Comparison of ENCODE assay signal across 11 cellular contexts in genomic region chr19:27776020-27776419, GRCh38.
DNase-seq lines count a peak whose midpoint lies in the region; ATAC-seq, FAIRE-seq and TF ChIP-seq lines count a peak whose summit lies in the region.
"Had no signal": no experiment of that assay in that cellular context is flagged by ENCODE, and none has a peak within 500 bp of the region (broad histone marks: within the 10 kb centered on the region; RNA-seq: fewer than 3 reads in every experiment).

No MANE protein-coding gene starts in this region.

- 0 out of 6 replicates have a peak, but pooled peaks of 2 of the 3 experiments have one; percentile 6 to 34 for TF ChIP-seq CTCF in K562 (IDR thresholded peaks at IDR 0.05 in 2 of 3, conservative IDR thresholded peaks at IDR 0.05 in 1 of 3; ENCODE audit: insufficient read depth in 2 of 3, low read depth in 1 of 3, low read length in 3 of 3)
- peak; percentile 29 for TF ChIP-seq CTCF in psoas muscle (IDR thresholded peaks at IDR 0.05)

- no peak for FAIRE-seq in K562 (lab: Jason Lieb, UNC)

- intact Hi-C loops in K562 (cut with micrococcal nuclease) (no loop called here), psoas muscle (cut with DNase I) (no loop called here), left colon (cut with DNase I, micrococcal nuclease) (no loop called here)

- peaks cover 3% of the 10 kb centered on the region; the same call in 1 of the 2 replicates for H3K9me3 ChIP-seq in K562 (replicated peaks; ENCODE audit: control insufficient read depth, insufficient read depth, low read depth, low read length)
- H3K9me3 ChIP-seq in psoas muscle, result no peaks in the 10 kb centered on the region

- no peaks in the 10 kb centered on the region for H3K9me1 ChIP-seq in K562 (ENCODE audit: control insufficient read depth, insufficient read depth, low read length)

- no peak overlapping the region for H3K4me3 ChIP-seq in K562
- H3K4me3 ChIP-seq in psoas muscle, result no peak overlapping the region

- in situ Hi-C loops in K562 (cut with MboI) (no loop called here), G401 (cut with HindIII; ENCODE audit: low sequenced_read_pairs) (no loop called here)

- H4K20me1 ChIP-seq in K562 (replicated peaks; ENCODE audit: control insufficient read depth, insufficient read depth, low read length), result no peaks in the 10 kb centered on the region

- peak; percentile 24 for DNase-seq in activated CD4-positive, alpha-beta T cell treated with anti-CD3 and anti-CD28 coated beads for 48 hours
- DNase-seq in activated CD4-positive, alpha-beta T cell treated with anti-CD3 and anti-CD28 coated beads, Interleukin-2, amount 50 U/mL, for 4 hours, result no peak
- DNase-seq in M059J (ENCODE audit: low read depth) (peak; percentile 27), K562 (ENCODE audit: extremely low read depth in 1 of 4, low spot score in 3 of 4) (peak in 3 of 4 experiments; percentile 16 to 50 (median 44)), psoas muscle (no peak), G401 (ENCODE audit: low spot score) (no peak), left colon (no peak), NCI-H2107 (lab: John Stamatoyannopoulos, UW) (no peak)
- DNase-seq: effector memory CD8-positive, alpha-beta T cell; NCI-H1105; nephron progenitor cell had no signal

- TF ChIP-seq EP300 in K562 (IDR thresholded peaks at IDR 0.05; ENCODE audit: low read length), result no peak

- no peak overlapping the region for H2AFZ ChIP-seq in K562 (ENCODE audit: low read depth, low read length)

- ATAC-seq in K562 (peak; percentile 51; the same call in 2 of the 3 replicates), psoas muscle (peak in 2 of 4 donors; percentile 78 to 81), left colon (no peak)
- ATAC-seq: effector memory CD8-positive, alpha-beta T cell had no signal

- CTCF ChIA-PET in K562 (lab: Yijun Ruan, JAX; ENCODE audit: low intra/inter-chr PET ratio), result no interaction called here

- no peak overlapping the region for H3K9ac ChIP-seq in K562 (ENCODE audit: insufficient read depth in 1 of 2, low read depth in 2 of 2, low read length in 2 of 2)

- H3K4me1 ChIP-seq in K562 (replicated peaks in 1 of 2; ENCODE audit: control insufficient read depth in 2 of 2, insufficient read depth in 2 of 2, low read length in 2 of 2), result no peaks in the 10 kb centered on the region
- H3K4me1 ChIP-seq in psoas muscle, result no peaks in the 10 kb centered on the region

- WGBS in K562 (ENCODE audit: insufficient coverage, low coverage, missing lambda C conversion rate), result 83% methylated on average over 8 of the region's 8 CpGs
- WGBS in psoas muscle, 3 donors, result 91 to 94% (median 93%) methylated on average over 8 of the region's 8 CpGs

- H3K79me2 ChIP-seq in K562 (ENCODE audit: control insufficient read depth, insufficient read depth, low read length), result no peaks in the 10 kb centered on the region

- no peak for TF ChIP-seq RAD21 in K562 (CRISPR knock-in tag; conservative IDR thresholded peaks at IDR 0.05 in 1 of 2, IDR thresholded peaks at IDR 0.05 in 1 of 2)

- H3K27me3 ChIP-seq in K562 (ENCODE audit: control insufficient read depth in 2 of 2, insufficient read depth in 2 of 2, low read length in 2 of 2), result no peaks in the 10 kb centered on the region
- H3K27me3 ChIP-seq in psoas muscle (ENCODE audit: insufficient read depth in 3 of 3, low read length in 2 of 3), result no peaks in the 10 kb centered on the region

- peaks cover 19% of the 10 kb centered on the region; the same call in 1 of the 3 replicates for H3K36me3 ChIP-seq in K562 (ENCODE audit: control insufficient read depth, insufficient read depth, low read length)
- peaks cover 0 to 30% of the 10 kb centered on the region in 2 donors for H3K36me3 ChIP-seq in psoas muscle (ENCODE audit: insufficient read depth in 1 of 2, low read depth in 1 of 2)

- BruUV-seq in K562 (replicated peaks; lab: Mats Ljungman, UMichigan), result no TSS peak

- no peak for TF ChIP-seq POLR2A in K562 (conservative IDR thresholded peaks at IDR 0.05)

- POLR2A ChIA-PET in K562 (lab: Yijun Ruan, JAX), result no interaction called here

- H3K4me2 ChIP-seq in K562 (ENCODE audit: insufficient read depth, low read length), result no peak overlapping the region

- H3K27ac ChIP-seq in K562 (ENCODE audit: extremely low read depth, low read depth, low read length), result no peak overlapping the region
- no peak overlapping the region for H3K27ac ChIP-seq in psoas muscle

TF ChIP-seq in K562, 482 proteins besides CTCF, POLR2A, EP300 and RAD21:
- TF ChIP-seq MCM5 (IDR thresholded peaks at IDR 0.05; ENCODE audit: low read depth) (no peak), GTF2F1 (IDR thresholded peaks at IDR 0.05; ENCODE audit: low read depth, low read length) (no peak), ZNF57 (CRISPR knock-in tag; IDR thresholded peaks at IDR 0.05) (no peak), MED1 (CRISPR knock-in tag; IDR thresholded peaks at IDR 0.05; ENCODE audit: borderline replicate concordance) (no peak), PYGO2 (tag; IDR thresholded peaks at IDR 0.05) (no peak), SMAD3 (CRISPR knock-in tag; conservative IDR thresholded peaks at IDR 0.05) (no peak), POU5F1 (IDR thresholded peaks at IDR 0.05; ENCODE audit: borderline replicate concordance, low read depth, low read length, partially characterized antibody) (no peak), TAF1 (IDR thresholded peaks at IDR 0.05; ENCODE audit: control insufficient read depth, extremely low read depth, insufficient read depth, low read length, severe bottlenecking) (no peak), KDM1A (IDR thresholded peaks at IDR 0.05) (no peak), ARID2 (IDR thresholded peaks at IDR 0.05) (no peak), ZC3H4 (CRISPR knock-in tag; IDR thresholded peaks at IDR 0.05; ENCODE audit: borderline replicate concordance) (no peak), IRF2 (CRISPR knock-in tag; IDR thresholded peaks at IDR 0.05) (no peak), XRCC4 (IDR thresholded peaks at IDR 0.05; ENCODE audit: extremely low read depth, insufficient read depth, insufficient read length) (no peak), SIX5 (IDR thresholded peaks at IDR 0.05; ENCODE audit: borderline replicate concordance in 1 of 2, insufficient read depth in 1 of 2, low read depth in 1 of 2, low read length in 2 of 2) (no peak), FUS (optimal IDR thresholded peaks at IDR 0.05; ENCODE audit: low read depth, low read length) (no peak), NFYB (IDR thresholded peaks at IDR 0.05; ENCODE audit: extremely low read depth, insufficient read length) (no peak)

Comparison
In these comparisons a context has a peak if more than half of its experiments do, and no peak if none do; other contexts are left out.
1. DNase-seq: peak in activated CD4-positive, alpha-beta T cell treated with anti-CD3 and anti-CD28 coated beads for 48 hours (single experiment), M059J (single experiment) and K562 (3 of 4); none in activated CD4-positive, alpha-beta T cell treated with anti-CD3 and anti-CD28 coated beads, Interleukin-2, amount 50 U/mL, for 4 hours (0 of 2), psoas muscle (0 of 2), G401 (single experiment), left colon (0 of 2) and NCI-H2107 (single experiment).